Comparison of ENCODE assay signal across 19 cellular contexts in the genomic region with DNA sequence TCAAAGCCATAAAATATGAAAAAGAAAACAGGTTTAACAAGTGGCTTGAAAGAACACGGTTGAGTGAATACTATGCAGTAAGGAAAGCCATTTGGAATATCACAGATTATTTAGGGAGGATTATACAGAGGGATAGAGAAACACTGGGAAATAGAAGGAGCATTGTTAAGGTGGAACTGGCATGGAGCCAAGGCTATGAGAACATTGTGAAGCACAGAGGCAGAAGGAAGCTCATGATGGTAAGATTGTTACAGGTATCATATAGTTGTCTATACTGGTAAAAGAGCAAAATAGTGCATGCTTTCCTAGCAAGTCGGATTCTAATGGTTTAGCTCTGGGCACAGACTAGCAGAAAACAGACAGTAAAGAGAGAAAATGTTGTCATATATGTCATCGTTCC.
DNase-seq lines count a peak whose midpoint lies in the region; ATAC-seq and TF ChIP-seq lines count a peak whose summit lies in the region.
"Had no signal": no experiment of that assay in that cellular context is flagged by ENCODE, and none has a peak within 500 bp of the region (broad histone marks: within the 10 kb centered on the region; RNA-seq: fewer than 3 reads in every experiment).

No MANE protein-coding gene starts in this region.

- no peak overlapping the region for H3K27ac ChIP-seq in mammary epithelial cell (ENCODE audit: insufficient read depth, low read depth, low read length)
- H3K27ac ChIP-seq in RWPE1: no peak overlapping the region
- H3K27ac ChIP-seq: 22Rv1; BLaER1 treated with 17β-estradiol and CSF1 and Interleukin-3, amounts not matched to agents 10 nM and 100 nM; heart right ventricle; Peyer's patch had no signal

- H3K9me3 ChIP-seq in mammary epithelial cell (replicated peaks; ENCODE audit: insufficient read depth, low read length): no peaks in the 10 kb centered on the region
- H3K9me3 ChIP-seq: heart right ventricle, Peyer's patch had no signal

- H3K27me3 ChIP-seq in mammary epithelial cell (ENCODE audit: insufficient read depth, low read length): no peaks in the 10 kb centered on the region
- H3K27me3 ChIP-seq: BLaER1 treated with 17β-estradiol and CSF1 and Interleukin-3, amounts not matched to agents 10 nM and 100 nM; heart right ventricle; Peyer's patch had no signal

- intact Hi-C loops in mammary epithelial cell (cut with micrococcal nuclease): no loop called here

- BruUV-seq in mammary epithelial cell (replicated peaks; lab: Mats Ljungman, UMichigan): no TSS peak

- DNase-seq in DMS 273 (lab: John Stamatoyannopoulos, UW; ENCODE audit: unreplicated experiment): peak; percentile 15
- DNase-seq in DMS 273 treated with DMSO at 0.1 percent for 48 hours (lab: John Stamatoyannopoulos, UW): no peak
- DNase-seq in M059J (ENCODE audit: low read depth): peak; percentile 8
- peak; percentile 16 for DNase-seq in mammary epithelial cell
- peak; percentile 38 to 41 for DNase-seq in lung microvascular endothelial cell (ENCODE audit: low read depth in 2 of 2)
- DNase-seq in HEK293T (ENCODE audit: extremely low spot score): no peak
- DNase-seq in RWPE1 (ENCODE audit: low spot score): no peak
- DNase-seq: activated CD8-positive, alpha-beta T cell treated with anti-CD3 and anti-CD28 coated beads, Interleukin-2, amount 10 ng/mL, durations not matched to agents 7 days and 5 days; cortex of kidney; heart right ventricle; NCI-H226; Peyer's patch; trophoblast cell had no signal

- no peaks in the 10 kb centered on the region for H3K36me3 ChIP-seq in mammary epithelial cell (ENCODE audit: insufficient read depth, low read length)
- H3K36me3 ChIP-seq: BLaER1 treated with 17β-estradiol and CSF1 and Interleukin-3, amounts not matched to agents 10 nM and 100 nM; heart right ventricle; Peyer's patch had no signal

- 54% methylated on average over 3 of the region's 3 CpGs for WGBS in mammary epithelial cell (ENCODE audit: low coverage, missing lambda C conversion rate)

- no peaks in the 10 kb centered on the region for H3K79me2 ChIP-seq in mammary epithelial cell (ENCODE audit: insufficient read depth, low read length)

- TF ChIP-seq CTCF in mammary epithelial cell (conservative IDR thresholded peaks at IDR 0.05 in 1 of 2, IDR thresholded peaks at IDR 0.05 in 1 of 2; ENCODE audit: extremely low read depth in 1 of 2, insufficient read depth in 1 of 2, low read depth in 1 of 2, low read length in 2 of 2): no peak
- no peak for TF ChIP-seq CTCF in RWPE1 (conservative IDR thresholded peaks at IDR 0.05; ENCODE audit: low read depth)

- no peaks in the 10 kb centered on the region for H3K4me1 ChIP-seq in mammary epithelial cell (ENCODE audit: insufficient read depth, low read length)
- H3K4me1 ChIP-seq: heart right ventricle, Peyer's patch had no signal

- no peak overlapping the region for H3K9ac ChIP-seq in mammary epithelial cell (ENCODE audit: insufficient read depth, low read length)
- H3K9ac ChIP-seq: BLaER1 treated with 17β-estradiol and CSF1 and Interleukin-3, amounts not matched to agents 10 nM and 100 nM had no signal

- H3K4me2 ChIP-seq in mammary epithelial cell (ENCODE audit: insufficient read depth, low read depth, low read length): no peak overlapping the region
- H3K4me2 ChIP-seq: BLaER1 treated with 17β-estradiol and CSF1 and Interleukin-3, amounts not matched to agents 10 nM and 100 nM had no signal

- dilution Hi-C loops in mammary epithelial cell (cut with HindIII; ENCODE audit: low sequenced_read_pairs): no loop called here

- no peak overlapping the region for H3K4me3 ChIP-seq in mammary epithelial cell (replicated peaks in 1 of 3; ENCODE audit: insufficient read depth in 1 of 3, low read depth in 2 of 3, low read length in 3 of 3)
- H3K4me3 ChIP-seq: BLaER1 treated with 17β-estradiol and CSF1 and Interleukin-3, amounts not matched to agents 10 nM and 100 nM; heart right ventricle; Peyer's patch had no signal

- ATAC-seq in HG02884 (IDR thresholded peaks at IDR 0.05; ENCODE audit: unreplicated experiment): no peak
- ATAC-seq: activated CD8-positive, alpha-beta T cell treated with anti-CD3 and anti-CD28 coated beads, Interleukin-2, amount 10 ng/mL, durations not matched to agents 7 days and 5 days; activated T-helper 17 cell treated with anti-CD3 and anti-CD28 coated beads, Interleukin-2, amount 50 U/mL, for 72 hours; esophagus mucosa; heart right ventricle; stimulated activated effector memory CD8-positive, alpha-beta T cell treated with anti-CD3 and anti-CD28 coated beads, Interleukin-12 subunit alpha, Interleukin-12 subunit beta, amount 100 ng/mL, for 72 hours had no signal

- H4K20me1 ChIP-seq in mammary epithelial cell (ENCODE audit: insufficient read depth, low read length): no peaks in the 10 kb centered on the region
- H4K20me1 ChIP-seq: BLaER1 treated with 17β-estradiol and CSF1 and Interleukin-3, amounts not matched to agents 10 nM and 100 nM had no signal

- POLR2A ChIA-PET in HEK293T (lab: Yijun Ruan, JAX): no interaction called here
- POLR2A ChIA-PET in RWPE1 (lab: Yijun Ruan, JAX; ENCODE audit: low non-redundant PET): no interaction called here

- CTCF ChIA-PET in mammary epithelial cell (lab: Charles Lee; ENCODE audit: low non-redundant PET): no interaction called here
- CTCF ChIA-PET in HEK293T (lab: Yijun Ruan, JAX): interaction anchor here (0.6 kb wide), 1 partner anchor 48 kb away, joined by 5 read pairs; no protein-coding TSS in a partner anchor
- CTCF ChIA-PET in RWPE1 (lab: Yijun Ruan, JAX): no interaction called here

- in situ Hi-C loops in mammary epithelial cell (cut with MboI; ENCODE audit: low sequenced_read_pairs in 2 of 2): no loop called here

- no peak overlapping the region for H2AFZ ChIP-seq in mammary epithelial cell (ENCODE audit: low read depth, low read length)

TF ChIP-seq in HEK293T, 16 proteins besides CTCF, POLR2A, EP300 and RAD21:
- TF ChIP-seq SUZ12 (IDR thresholded peaks at IDR 0.05): no peak
- TF ChIP-seq, protein P1, sequence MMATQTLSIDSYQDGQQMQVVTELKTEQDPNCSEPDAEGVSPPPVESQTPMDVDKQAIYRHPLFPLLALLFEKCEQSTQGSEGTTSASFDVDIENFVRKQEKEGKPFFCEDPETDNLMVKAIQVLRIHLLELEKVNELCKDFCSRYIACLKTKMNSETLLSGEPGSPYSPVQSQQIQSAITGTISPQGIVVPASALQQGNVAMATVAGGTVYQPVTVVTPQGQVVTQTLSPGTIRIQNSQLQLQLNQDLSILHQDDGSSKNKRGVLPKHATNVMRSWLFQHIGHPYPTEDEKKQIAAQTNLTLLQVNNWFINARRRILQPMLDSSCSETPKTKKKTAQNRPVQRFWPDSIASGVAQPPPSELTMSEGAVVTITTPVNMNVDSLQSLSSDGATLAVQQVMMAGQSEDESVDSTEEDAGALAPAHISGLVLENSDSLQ (IDR thresholded peaks at IDR 0.05): no peak
TF ChIP-seq in HEK293T: peak in this region for 0.

Comparison
In these comparisons a context has a peak if more than half of its experiments do, and no peak if none do; other contexts are left out.
1. DNase-seq: peak in DMS 273 (single experiment), M059J (single experiment), mammary epithelial cell (single experiment) and lung microvascular endothelial cell (2 of 2); none in DMS 273 treated with DMSO at 0.1 percent for 48 hours (single experiment), HEK293T (single experiment) and RWPE1 (single experiment).